In genomic region chr21:44985441-44986401, GRCh38 we compare ENCODE assay signal across 17 cellular contexts. TPM values are rescaled to one million over a fixed set of nuclear protein-coding genes. Genes with fewer than 3 reads are reported as not detected.
DNase-seq lines count a peak whose midpoint lies in the region; ATAC-seq and TF ChIP-seq lines count a peak whose summit lies in the region.
"Had no signal": no experiment of that assay in that cellular context is flagged by ENCODE, and none has a peak within 500 bp of the region (broad histone marks: within the 10 kb centered on the region; RNA-seq: fewer than 3 reads in every experiment).

No MANE protein-coding gene starts in this region.

- no peaks in the 10 kb centered on the region for H3K36me3 ChIP-seq in ascending aorta
- no peaks in the 10 kb centered on the region for H3K36me3 ChIP-seq in left lung
- H3K36me3 ChIP-seq in smooth muscle cell (ENCODE audit: low read depth) = no peaks in the 10 kb centered on the region

- H3K4me2 ChIP-seq in smooth muscle cell = no peak overlapping the region

- peaks cover 8 to 17% of the 10 kb centered on the region in 2 donors for H3K4me1 ChIP-seq in ascending aorta
- peaks cover 0 to 3% of the 10 kb centered on the region in 2 donors for H3K4me1 ChIP-seq in left lung
- no peaks in the 10 kb centered on the region for H3K4me1 ChIP-seq in smooth muscle cell (ENCODE audit: low read depth)

- no peak overlapping the region for H3K9ac ChIP-seq in smooth muscle cell (ENCODE audit: low read depth)

- H3K27me3 ChIP-seq in ascending aorta = no peaks in the 10 kb centered on the region
- no peaks in the 10 kb centered on the region for H3K27me3 ChIP-seq in left lung
- no peaks in the 10 kb centered on the region for H3K27me3 ChIP-seq in smooth muscle cell (ENCODE audit: low read depth)

- TF ChIP-seq CTCF in ascending aorta (IDR thresholded peaks at IDR 0.05) (no peak), left lung (IDR thresholded peaks at IDR 0.05) (no peak), smooth muscle cell (IDR thresholded peaks at IDR 0.05; ENCODE audit: borderline replicate concordance, insufficient read depth, poor library complexity, severe bottlenecking) (no peak)

- no peaks in the 10 kb centered on the region for H3K79me2 ChIP-seq in smooth muscle cell (ENCODE audit: low read depth)

- H4K20me1 ChIP-seq in smooth muscle cell (ENCODE audit: low read depth) = no peaks in the 10 kb centered on the region

- no peak overlapping the region for H2AFZ ChIP-seq in smooth muscle cell (ENCODE audit: low read depth)

- no peak overlapping the region for H3K4me3 ChIP-seq in ascending aorta
- no peak overlapping the region for H3K4me3 ChIP-seq in left lung
- H3K4me3 ChIP-seq in smooth muscle cell = no peak overlapping the region

- intact Hi-C loops in ascending aorta (cut with DNase I) = no loop called here
- intact Hi-C loops in left lung (cut with DNase I) = no loop called here

- WGBS in smooth muscle cell (ENCODE audit: low lambda C conversion rate) = 75% methylated on average over 26 of the region's 26 CpGs

- H3K27ac ChIP-seq in ascending aorta (peak overlapping the region; percentile 44 to 68), left lung (no peak overlapping the region), smooth muscle cell (ENCODE audit: low read depth) (peak overlapping the region; percentile 63)

- ATAC-seq in left lung (no peak), HG02970 (IDR thresholded peaks at IDR 0.05; ENCODE audit: low FRiP score, unreplicated experiment) (no peak)
- ATAC-seq: naive thymus-derived CD8-positive, alpha-beta T cell had no signal

- peak; percentile 15 for DNase-seq in activated T-cell treated with anti-CD3 and anti-CD28 coated beads, Interleukin-2, amount 50 U/mL, for 1 hour
- no peak for DNase-seq in activated T-cell treated with anti-CD3 and anti-CD28 coated beads, Interleukin-2, amount 50 U/mL, for 48 hours
- DNase-seq in ascending aorta (ENCODE audit: low spot score in 2 of 2) (peak in 1 of 2 donors; percentile 62), left lung (peak; percentile 28 to 62), smooth muscle cell (lab: John Stamatoyannopoulos, UW; ENCODE audit: unreplicated experiment) (no peak), NCI-H1417 treated with DMSO at 0.1 percent for 48 hours (lab: John Stamatoyannopoulos, UW) (no peak), NCI-H510A treated with DMSO at 0.1 percent for 48 hours (lab: John Stamatoyannopoulos, UW) (no peak)
- DNase-seq: activated B cell treated with CpG ODN at 0.5 μM for 24 hours; activated naive CD4-positive, alpha-beta T cell; cortex of kidney; EL; Karpas-422; NCI-H1417; NCI-H446 treated with DMSO at 0.1 percent for 48 hours; SHP77 had no signal

- H3F3A ChIP-seq in smooth muscle cell (ENCODE audit: low read depth) = no peaks in the 10 kb centered on the region

- H3K9me3 ChIP-seq in ascending aorta (no peaks in the 10 kb centered on the region), left lung (no peaks in the 10 kb centered on the region), smooth muscle cell (replicated peaks; ENCODE audit: low read depth) (no peaks in the 10 kb centered on the region)

RNA-seq across cellular contexts. Expression of gene SLX9, which starts 45.9 kb away (rescaled TPM):
- 0.75 TPM for total RNA-seq in ascending aorta
- total RNA-seq in left lung = 10 to 100 TPM; 16.4 to 29.6 TPM
- 13.9 and 15.9 TPM in 2 replicates for total RNA-seq in smooth muscle cell
- polyA plus RNA-seq in smooth muscle cell = 26.6 and 32.7 TPM in 2 replicates

Comparison
In these comparisons a context has a peak if more than half of its experiments do, and no peak if none do; other contexts are left out.
1. DNase-seq: peak in activated T-cell treated with anti-CD3 and anti-CD28 coated beads, Interleukin-2, amount 50 U/mL, for 1 hour (single experiment) and left lung (2 of 2); none in activated T-cell treated with anti-CD3 and anti-CD28 coated beads, Interleukin-2, amount 50 U/mL, for 48 hours (0 of 2), smooth muscle cell (single experiment), NCI-H1417 treated with DMSO at 0.1 percent for 48 hours (single experiment) and NCI-H510A treated with DMSO at 0.1 percent for 48 hours (single experiment).
2. H3K27ac ChIP-seq: peak in ascending aorta (2 of 2) and smooth muscle cell (single experiment); none in left lung (0 of 2).